ENCODE assay signal across 8 cellular contexts in genomic region chr10:114045738-114046458, GRCh38. TPM values are rescaled to one million over a fixed set of nuclear protein-coding genes. Genes with fewer than 3 reads are reported as not detected.
DNase-seq lines count a peak whose midpoint lies in the region; ATAC-seq and TF ChIP-seq lines count a peak whose summit lies in the region.

No MANE protein-coding gene starts in this region.

- CTCF ChIA-PET in activated CD4-positive, alpha-beta memory T cell treated with anti-CD3 and anti-CD28 coated beads, Interleukin-2, amount 10 ng/mL, durations not matched to agents 7 days and 5 days (lab: Charles Lee) = interaction anchor here (1.5 to 1.6 kb wide), 2 partner anchors 10 to 37 kb away, joined by 3 read pairs; no protein-coding TSS in a partner anchor
- CTCF ChIA-PET in activated CD4-positive, alpha-beta memory T cell treated with anti-CD3 and anti-CD28 coated beads for 36 hours (lab: Charles Lee) = no interaction called here

- H3K9me3 ChIP-seq in lower lobe of right lung = no peaks in the 10 kb centered on the region
- H3K9me3 ChIP-seq in subcutaneous abdominal adipose tissue (ENCODE audit: control insufficient read depth in 5 of 5, low read length in 5 of 5) = no peaks in the 10 kb centered on the region

- peaks cover 25% of the 10 kb centered on the region for H3K4me1 Mint-ChIP-seq in activated CD4-positive, alpha-beta memory T cell treated with anti-CD3 and anti-CD28 coated beads, Interleukin-2, amount 10 ng/mL, durations not matched to agents 7 days and 5 days
- peaks cover 14% of the 10 kb centered on the region for H3K4me1 Mint-ChIP-seq in activated CD4-positive, alpha-beta memory T cell treated with anti-CD3 and anti-CD28 coated beads for 36 hours (ENCODE audit: low read depth)
- peaks cover 12% of the 10 kb centered on the region for H3K4me1 Mint-ChIP-seq in activated T-helper 17 cell treated with anti-CD3 and anti-CD28 coated beads, Interleukin-2, amount 50 U/mL, for 72 hours

- H3K4me3 ChIP-seq in lower lobe of right lung (peak overlapping the region; percentile 55), subcutaneous abdominal adipose tissue (ENCODE audit: low read depth in 1 of 5, low read length in 5 of 5) (peak overlapping the region; percentile 59 to 85 (median 81))

- peaks cover 75% of the 10 kb centered on the region for H3K27me3 Mint-ChIP-seq in activated CD4-positive, alpha-beta memory T cell treated with anti-CD3 and anti-CD28 coated beads, Interleukin-2, amount 10 ng/mL, durations not matched to agents 7 days and 5 days
- H3K27me3 Mint-ChIP-seq in activated CD4-positive, alpha-beta memory T cell treated with anti-CD3 and anti-CD28 coated beads for 36 hours = peaks cover 62% of the 10 kb centered on the region
- H3K27me3 Mint-ChIP-seq in activated T-helper 17 cell treated with anti-CD3 and anti-CD28 coated beads, Interleukin-2, amount 50 U/mL, for 72 hours = peaks cover 57% of the 10 kb centered on the region

- H3K4me3 Mint-ChIP-seq in activated CD4-positive, alpha-beta memory T cell treated with anti-CD3 and anti-CD28 coated beads, Interleukin-2, amount 10 ng/mL, durations not matched to agents 7 days and 5 days = peak overlapping the region; percentile 30
- no peak overlapping the region for H3K4me3 Mint-ChIP-seq in activated CD4-positive, alpha-beta memory T cell treated with anti-CD3 and anti-CD28 coated beads for 36 hours
- peak overlapping the region; percentile 68 for H3K4me3 Mint-ChIP-seq in activated T-helper 17 cell treated with anti-CD3 and anti-CD28 coated beads, Interleukin-2, amount 50 U/mL, for 72 hours

- no peaks in the 10 kb centered on the region for H3K36me3 Mint-ChIP-seq in activated CD4-positive, alpha-beta memory T cell treated with anti-CD3 and anti-CD28 coated beads, Interleukin-2, amount 10 ng/mL, durations not matched to agents 7 days and 5 days (ENCODE audit: low read depth)
- H3K36me3 Mint-ChIP-seq in activated CD4-positive, alpha-beta memory T cell treated with anti-CD3 and anti-CD28 coated beads for 36 hours = no peaks in the 10 kb centered on the region
- no peaks in the 10 kb centered on the region for H3K36me3 Mint-ChIP-seq in activated T-helper 17 cell treated with anti-CD3 and anti-CD28 coated beads, Interleukin-2, amount 50 U/mL, for 72 hours (ENCODE audit: low read depth)

- H3K36me3 ChIP-seq in lower lobe of right lung (no peaks in the 10 kb centered on the region), subcutaneous abdominal adipose tissue (ENCODE audit: control insufficient read depth in 5 of 5, insufficient read depth in 5 of 5, low read length in 5 of 5) (no peaks in the 10 kb centered on the region)

- no peak overlapping the region for H3K27ac Mint-ChIP-seq in activated CD4-positive, alpha-beta memory T cell treated with anti-CD3 and anti-CD28 coated beads, Interleukin-2, amount 10 ng/mL, durations not matched to agents 7 days and 5 days
- H3K27ac Mint-ChIP-seq in activated CD4-positive, alpha-beta memory T cell treated with anti-CD3 and anti-CD28 coated beads for 36 hours = no peak overlapping the region
- no peak overlapping the region for H3K27ac Mint-ChIP-seq in activated T-helper 17 cell treated with anti-CD3 and anti-CD28 coated beads, Interleukin-2, amount 50 U/mL, for 72 hours

- intact Hi-C loops in activated CD4-positive, alpha-beta memory T cell treated with anti-CD3 and anti-CD28 coated beads for 36 hours (cut with micrococcal nuclease) = loop anchor here (2.0 kb wide), 1 partner anchor 85 kb away; no protein-coding TSS in a partner anchor
- intact Hi-C loops in lower lobe of right lung (cut with DNase I) = no loop called here

- no peaks in the 10 kb centered on the region for H3K9me3 Mint-ChIP-seq in activated CD4-positive, alpha-beta memory T cell treated with anti-CD3 and anti-CD28 coated beads, Interleukin-2, amount 10 ng/mL, durations not matched to agents 7 days and 5 days
- no peaks in the 10 kb centered on the region for H3K9me3 Mint-ChIP-seq in activated CD4-positive, alpha-beta memory T cell treated with anti-CD3 and anti-CD28 coated beads for 36 hours
- no peaks in the 10 kb centered on the region for H3K9me3 Mint-ChIP-seq in activated T-helper 17 cell treated with anti-CD3 and anti-CD28 coated beads, Interleukin-2, amount 50 U/mL, for 72 hours

- no peak for TF ChIP-seq CTCF in lower lobe of right lung (IDR thresholded peaks at IDR 0.05)

- POLR2A ChIA-PET in activated CD4-positive, alpha-beta memory T cell treated with anti-CD3 and anti-CD28 coated beads, Interleukin-2, amount 10 ng/mL, durations not matched to agents 7 days and 5 days (lab: Charles Lee) = no interaction called here
- POLR2A ChIA-PET in activated CD4-positive, alpha-beta memory T cell treated with anti-CD3 and anti-CD28 coated beads for 36 hours (lab: Charles Lee) = no interaction called here

- H3K9ac ChIP-seq in subcutaneous abdominal adipose tissue (ENCODE audit: low read length in 5 of 5) = peak overlapping the region in 4 of 5 donors; percentile 43 to 82 (median 74)

- H3K27me3 ChIP-seq in lower lobe of right lung (ENCODE audit: low read depth) = peaks cover 23% of the 10 kb centered on the region
- H3K27me3 ChIP-seq in subcutaneous abdominal adipose tissue (ENCODE audit: control insufficient read depth in 5 of 5, insufficient read depth in 4 of 5, low read length in 5 of 5) = peaks cover 0 to 6% (median 3%) of the 10 kb centered on the region in 5 donors

- H3K27ac ChIP-seq in lower lobe of right lung (peak overlapping the region; percentile 78), subcutaneous abdominal adipose tissue (ENCODE audit: low read depth, low read length) (peak overlapping the region; percentile 87)

- ATAC-seq in activated T-helper 17 cell treated with anti-CD3 and anti-CD28 coated beads, Interleukin-2, amount 50 U/mL, for 72 hours (replicated peaks) = no peak
- no peak for ATAC-seq in lower lobe of right lung

- DNase-seq in activated CD4-positive, alpha-beta memory T cell treated with anti-CD3 and anti-CD28 coated beads, Interleukin-2, amount 10 ng/mL, durations not matched to agents 7 days and 5 days = no peak
- DNase-seq in activated CD4-positive, alpha-beta memory T cell treated with anti-CD3 and anti-CD28 coated beads for 36 hours = no peak
- DNase-seq in lower lobe of right lung (no peak), NCI-H1417 treated with DMSO at 0.1 percent for 48 hours (lab: John Stamatoyannopoulos, UW) (no peak), SHP77 treated with DMSO at 0.1 percent for 48 hours (lab: John Stamatoyannopoulos, UW) (no peak)
- DNase-seq in activated CD4-positive, CD25-positive, alpha-beta regulatory T cell treated with anti-CD3 and anti-CD28 coated beads, Interleukin-2, amount 50 U/mL, for 72 hours = no peak

- peaks cover 7% of the 10 kb centered on the region for H3K4me1 ChIP-seq in lower lobe of right lung
- peaks cover 3 to 53% (median 39%) of the 10 kb centered on the region in 5 donors for H3K4me1 ChIP-seq in subcutaneous abdominal adipose tissue (ENCODE audit: control insufficient read depth in 5 of 5, insufficient read depth in 5 of 5, low read length in 5 of 5)

RNA-seq across cellular contexts. Expression of gene ADRB1, which starts 2.2 kb away (rescaled TPM):
- total RNA-seq in activated CD4-positive, alpha-beta memory T cell treated with anti-CD3 and anti-CD28 coated beads, Interleukin-2, amount 10 ng/mL, durations not matched to agents 7 days and 5 days = under 1 TPM; 0.20 TPM
- not detected for total RNA-seq in activated CD4-positive, alpha-beta memory T cell treated with anti-CD3 and anti-CD28 coated beads for 36 hours
- total RNA-seq in activated T-helper 17 cell treated with anti-CD3 and anti-CD28 coated beads, Interleukin-2, amount 50 U/mL, for 72 hours = not detected
- 35.6 TPM for total RNA-seq in lower lobe of right lung

Comparison
In these comparisons a context has a peak if more than half of its experiments do, and no peak if none do; other contexts are left out.
1. RNA of gene ADRB1, which starts 2.2 kb away (total RNA-seq): 35.6 TPM in lower lobe of right lung (single experiment); 0.20 TPM in activated CD4-positive, alpha-beta memory T cell treated with anti-CD3 and anti-CD28 coated beads, Interleukin-2, amount 10 ng/mL, durations not matched to agents 7 days and 5 days, not detected in activated CD4-positive, alpha-beta memory T cell treated with anti-CD3 and anti-CD28 coated beads for 36 hours and not detected in activated T-helper 17 cell treated with anti-CD3 and anti-CD28 coated beads, Interleukin-2, amount 50 U/mL, for 72 hours; every median in the first group is over 10 times any median in the second.